ENCODE assay signal across 21 cellular contexts in genomic region chr6:38284772-38285406, GRCh38.
DNase-seq lines count a peak whose midpoint lies in the region; ATAC-seq, FAIRE-seq and TF ChIP-seq lines count a peak whose summit lies in the region.
"Had no signal": no experiment of that assay in that cellular context is flagged by ENCODE, and none has a peak within 500 bp of the region (broad histone marks: within the 10 kb centered on the region; RNA-seq: fewer than 3 reads in every experiment).

No MANE protein-coding gene starts in this region.

- H2AFZ ChIP-seq in HCT116 (ENCODE audit: low read depth, low read length, poor library complexity, severe bottlenecking) (no peak overlapping the region), K562 (ENCODE audit: low read depth, low read length) (no peak overlapping the region)

- H3K27ac Mint-ChIP-seq in nephron progenitor cell = peak overlapping the region; percentile 7

- H3K4me1 ChIP-seq in HCT116 (ENCODE audit: control insufficient read depth in 1 of 2, insufficient read depth in 2 of 2, low read length in 2 of 2) = peaks cover 11 to 31% of the 10 kb centered on the region in 2 experiments; a peak in 3 of 4 replicates
- H3K4me1 ChIP-seq in K562 (replicated peaks in 1 of 2; ENCODE audit: control insufficient read depth in 2 of 2, insufficient read depth in 2 of 2, low read length in 2 of 2) = peaks cover 0 to 3% of the 10 kb centered on the region in 2 experiments; a peak in 1 of 5 replicates

- in situ Hi-C loops in K562 (cut with MboI) = no loop called here

- no peaks in the 10 kb centered on the region for H3K36me3 Mint-ChIP-seq in nephron progenitor cell (ENCODE audit: low read depth)

- CTCF ChIA-PET in HCT116 (lab: Charles Lee) = no interaction called here
- CTCF ChIA-PET in K562 (lab: Yijun Ruan, JAX; ENCODE audit: low intra/inter-chr PET ratio) = no interaction called here

- no peaks in the 10 kb centered on the region for H3K9me2 ChIP-seq in HCT116 (ENCODE audit: insufficient read depth)
- H3K9me2 ChIP-seq: SK-N-SH had no signal

- TF ChIP-seq POLR2A in HCT116 (IDR thresholded peaks at IDR 0.05; ENCODE audit: borderline replicate concordance, extremely low read depth, insufficient read depth, insufficient read length) (no peak), K562 (conservative IDR thresholded peaks at IDR 0.05) (no peak)

- H3K9me3 ChIP-seq in HCT116 (ENCODE audit: control insufficient read depth in 1 of 2, insufficient read depth in 1 of 2, low read depth in 1 of 2, low read length in 2 of 2) (no peaks in the 10 kb centered on the region), K562 (replicated peaks; ENCODE audit: control insufficient read depth, insufficient read depth, low read depth, low read length) (no peaks in the 10 kb centered on the region)
- H3K9me3 ChIP-seq: SK-N-SH had no signal

- RAD21 ChIA-PET in HCT116 (lab: Charles Lee; ENCODE audit: low non-redundant PET in 1 of 2, low total read pairs in 2 of 2, uncharacterized antibody in 2 of 2, unreplicated experiment in 2 of 2) = no interaction called here

- TF ChIP-seq CTCF in HCT116 (IDR thresholded peaks at IDR 0.05 in 2 of 3, conservative IDR thresholded peaks at IDR 0.05 in 1 of 3; ENCODE audit: borderline replicate concordance in 1 of 3, insufficient read depth in 1 of 3, low read depth in 2 of 3, low read length in 2 of 3) (no peak), K562 (IDR thresholded peaks at IDR 0.05 in 2 of 3, conservative IDR thresholded peaks at IDR 0.05 in 1 of 3; ENCODE audit: insufficient read depth in 2 of 3, low read depth in 1 of 3, low read length in 3 of 3) (no peak), nephron progenitor cell (IDR thresholded peaks at IDR 0.05) (no peak)

- TF ChIP-seq RAD21 in HCT116 (IDR thresholded peaks at IDR 0.05; ENCODE audit: low read depth) (no peak), K562 (CRISPR knock-in tag; conservative IDR thresholded peaks at IDR 0.05 in 1 of 2, IDR thresholded peaks at IDR 0.05 in 1 of 2) (no peak)

- H3K79me2 ChIP-seq in HCT116 (ENCODE audit: insufficient read depth, low read length) (no peaks in the 10 kb centered on the region), K562 (ENCODE audit: control insufficient read depth, insufficient read depth, low read length) (no peaks in the 10 kb centered on the region)

- ATAC-seq in HCT116 (no peak), K562 (no peak), HG02970 (IDR thresholded peaks at IDR 0.05; ENCODE audit: low FRiP score, unreplicated experiment) (no peak)

- TF ChIP-seq EP300 in K562 (IDR thresholded peaks at IDR 0.05; ENCODE audit: low read length) = no peak

- POLR2A ChIA-PET in HCT116 (lab: Charles Lee) (no interaction called here), K562 (lab: Yijun Ruan, JAX) (no interaction called here)

- H3K4me3 ChIP-seq in HCT116 (replicated peaks in 1 of 2; ENCODE audit: low read depth in 1 of 2, low read length in 2 of 2) (no peak overlapping the region), K562 (no peak overlapping the region)

- H3K36me3 ChIP-seq in HCT116 (ENCODE audit: control insufficient read depth in 1 of 2, insufficient read depth in 2 of 2, low read length in 2 of 2) (no peaks in the 10 kb centered on the region), K562 (ENCODE audit: control insufficient read depth, insufficient read depth, low read length) (no peaks in the 10 kb centered on the region)

- no peaks in the 10 kb centered on the region for H3K9me1 ChIP-seq in K562 (ENCODE audit: control insufficient read depth, insufficient read depth, low read length)

- H3K9ac ChIP-seq in HCT116 (ENCODE audit: low read length) (no peak overlapping the region), K562 (ENCODE audit: insufficient read depth in 1 of 2, low read depth in 2 of 2, low read length in 2 of 2) (no peak overlapping the region)
- H3K9ac ChIP-seq: SK-N-SH had no signal

- no peak overlapping the region for H3K4me3 Mint-ChIP-seq in nephron progenitor cell
- H3K4me3 Mint-ChIP-seq: HFFc6, IgD-negative memory B cell had no signal

- intact Hi-C loops in HCT116 (cut with micrococcal nuclease) = no loop called here
- intact Hi-C loops in K562 (cut with micrococcal nuclease) = no loop called here

- DNase-seq in CD1c-positive myeloid dendritic cell (ENCODE audit: extremely low spot score) (peak; percentile 12), HCT116 (ENCODE audit: low read depth, low spot score) (no peak), K562 (ENCODE audit: extremely low read depth in 1 of 4, low spot score in 3 of 4) (peak in 3 of 4 experiments; percentile 18 to 31 (median 18)), nephron progenitor cell (no peak), substantia nigra (lab: John Stamatoyannopoulos, UW) (no peak)
- no peak for DNase-seq in NK-92 treated with Interleukin-12 subunit alpha and Interleukin-12 subunit beta, amount 100 ng/mL, for 24 hours (lab: John Stamatoyannopoulos, UW)
- DNase-seq: AML-193, DMS79, HFFc6, NCI-H1105 treated with DMSO at 0.1 percent for 48 hours, NCI-H187, NCI-H2107, NCI-H2227 treated with DMSO at 0.1 percent for 48 hours, NCI-H510A treated with DMSO at 0.1 percent for 48 hours, NCI-H774, RPMI8226, SHP77 treated with DMSO at 0.1 percent for 48 hours, SK-N-SH had no signal

- H3K27ac ChIP-seq in HCT116 (ENCODE audit: low read depth, low read length) = no peak overlapping the region
- no peak overlapping the region for H3K27ac ChIP-seq in K562 (ENCODE audit: extremely low read depth, low read depth, low read length)
- no peak overlapping the region for H3K27ac ChIP-seq in substantia nigra (ENCODE audit: low read depth, low read length, poor library complexity, severe bottlenecking)
- H3K27ac ChIP-seq: C4-2B had no signal

- H3K4me1 Mint-ChIP-seq in nephron progenitor cell = peaks cover 37% of the 10 kb centered on the region

- 0% methylated on average over 5 of the region's 5 CpGs for WGBS in K562 (ENCODE audit: insufficient coverage, low coverage, missing lambda C conversion rate)

- no TSS peak for BruUV-seq in HCT116 (replicated peaks; lab: Mats Ljungman, UMichigan)
- BruUV-seq in K562 (replicated peaks; lab: Mats Ljungman, UMichigan) = no TSS peak

- H3K4me2 ChIP-seq in HCT116 (ENCODE audit: low read length) = peak overlapping the region; percentile 58; the same call in 1 of the 2 replicates
- no peak overlapping the region for H3K4me2 ChIP-seq in K562 (ENCODE audit: insufficient read depth, low read length)
- H3K4me2 ChIP-seq: SK-N-SH had no signal

- FAIRE-seq in K562 (lab: Jason Lieb, UNC) = peak; percentile 19

- no peaks in the 10 kb centered on the region for H4K20me1 ChIP-seq in HCT116 (ENCODE audit: insufficient read depth)
- H4K20me1 ChIP-seq in K562 (replicated peaks; ENCODE audit: control insufficient read depth, insufficient read depth, low read length) = no peaks in the 10 kb centered on the region

- H3K9me3 Mint-ChIP-seq in nephron progenitor cell = no peaks in the 10 kb centered on the region
- H3K9me3 Mint-ChIP-seq: HFFc6, IgD-negative memory B cell had no signal

- H3K27me3 Mint-ChIP-seq in nephron progenitor cell (ENCODE audit: low read depth, poor library complexity) = no peaks in the 10 kb centered on the region

- H3K27me3 ChIP-seq in HCT116 (ENCODE audit: insufficient read depth, low read length) (peaks cover 5% of the 10 kb centered on the region; the same call in 1 of the 2 replicates), K562 (ENCODE audit: control insufficient read depth in 2 of 2, insufficient read depth in 2 of 2, low read length in 2 of 2) (peaks cover 3 to 9% of the 10 kb centered on the region in 2 experiments; a peak in 4 of 5 replicates)

TF ChIP-seq in HCT116, 20 proteins besides CTCF, POLR2A, EP300 and RAD21:
- no peak for TF ChIP-seq ZFX (IDR thresholded peaks at IDR 0.05)
- no peak for TF ChIP-seq ATF3 (IDR thresholded peaks at IDR 0.05)
- no peak for TF ChIP-seq CBX3 (IDR thresholded peaks at IDR 0.05; ENCODE audit: low read depth)

TF ChIP-seq in K562, 482 proteins besides CTCF, POLR2A, EP300 and RAD21:
- no peak for TF ChIP-seq BRCA1 (IDR thresholded peaks at IDR 0.05)
- no peak for TF ChIP-seq BRCA1 (CRISPR knock-in tag; IDR thresholded peaks at IDR 0.05)
- TF ChIP-seq HES1 (IDR thresholded peaks at IDR 0.05; ENCODE audit: low read depth) = no peak
- no peak for TF ChIP-seq L3MBTL2 (IDR thresholded peaks at IDR 0.05)
- TF ChIP-seq CEBPG (CRISPR knock-in tag; IDR thresholded peaks at IDR 0.05) = no peak
- TF ChIP-seq CEBPG (tag; conservative IDR thresholded peaks at IDR 0.05 in 1 of 2, IDR thresholded peaks at IDR 0.05 in 1 of 2) = peak; percentile 26 to 73; a peak in 1 of 4 replicates
- TF ChIP-seq KLF10 (CRISPR knock-in tag; IDR thresholded peaks at IDR 0.05) = no peak
- 0 out of 2 replicates have a peak, but pooled peaks have one; percentile 35 for TF ChIP-seq VEZF1 (CRISPR knock-in tag; IDR thresholded peaks at IDR 0.05)
- no peak for TF ChIP-seq ZNF436 (CRISPR knock-in tag; IDR thresholded peaks at IDR 0.05)
- peak; percentile 70 for TF ChIP-seq CEBPB (tag; IDR thresholded peaks at IDR 0.05)

Comparison
In these comparisons a context has a peak if more than half of its experiments do, and no peak if none do; other contexts are left out.
1. DNase-seq: peak in CD1c-positive myeloid dendritic cell (single experiment) and K562 (3 of 4); none in HCT116 (single experiment), nephron progenitor cell (single experiment), substantia nigra (0 of 49) and NK-92 treated with Interleukin-12 subunit alpha and Interleukin-12 subunit beta, amount 100 ng/mL, for 24 hours (single experiment).